1 cellular context compared by ENCODE assay signal in genomic region chr4:186240848-186241491, GRCh38.
TF ChIP-seq lines count a peak whose summit lies in the region.

No MANE protein-coding gene starts in this region.

TF ChIP-seq in HepG2, 621 proteins besides CTCF, POLR2A, EP300 and RAD21:
- TF ChIP-seq NPAS2 (CRISPR knock-in tag; IDR thresholded peaks at IDR 0.05; ENCODE audit: borderline replicate concordance) (no peak), ESRRA (CRISPR knock-in tag; IDR thresholded peaks at IDR 0.05; ENCODE audit: low read depth) (no peak)
